Comparison of ENCODE assay signal across 8 cellular contexts in the genomic region with DNA sequence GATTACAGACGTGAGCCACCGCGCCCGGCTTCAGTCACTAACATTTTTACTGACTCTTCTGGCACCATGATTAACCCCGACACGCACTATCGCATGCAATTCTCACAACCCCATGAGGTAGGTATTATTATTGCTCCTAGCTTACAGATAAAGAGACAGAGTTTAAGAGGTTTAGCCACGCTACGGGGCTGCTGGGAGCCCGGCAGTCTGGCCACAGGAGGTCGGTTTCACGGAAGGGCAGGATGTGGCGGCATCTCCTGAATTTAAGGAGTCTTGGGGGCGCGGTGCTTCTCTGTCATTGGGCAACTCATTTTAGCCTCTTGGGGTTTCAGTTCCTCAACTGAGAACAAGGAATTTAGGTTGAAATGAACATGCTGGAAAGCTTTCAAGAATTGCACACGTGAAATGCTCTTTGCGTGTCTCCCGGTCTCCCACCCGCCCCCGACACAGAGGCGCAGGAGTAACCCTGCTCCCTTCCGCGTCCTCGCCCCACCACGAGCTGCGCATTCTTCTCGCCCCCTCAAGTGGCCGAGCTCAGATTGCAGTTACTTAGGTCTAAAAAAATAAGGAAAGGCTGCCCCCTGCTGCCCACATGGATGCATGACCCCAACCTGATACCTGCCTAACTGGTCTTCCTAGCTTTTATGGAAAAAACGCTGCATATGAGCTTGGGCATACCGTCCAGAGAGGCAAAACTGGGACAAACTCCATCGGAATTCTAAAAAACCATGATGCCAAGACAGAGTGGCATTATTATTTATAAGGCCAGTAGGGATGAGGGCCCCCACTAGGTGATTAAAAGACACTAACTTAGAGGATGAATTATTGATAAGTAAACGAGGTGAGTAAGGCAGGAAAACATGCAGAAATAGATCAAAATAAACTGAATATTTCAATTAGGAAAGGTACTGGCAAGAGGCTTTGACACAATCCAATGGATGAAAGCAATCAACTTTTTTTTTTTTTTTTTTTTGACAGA. TPM values are rescaled to one million over a fixed set of nuclear protein-coding genes. Genes with fewer than 3 reads are reported as not detected.
DNase-seq lines count a peak whose midpoint lies in the region; ATAC-seq and TF ChIP-seq lines count a peak whose summit lies in the region.

No MANE protein-coding gene starts in this region.

- no peaks in the 10 kb centered on the region for H3K9me3 ChIP-seq in IMR-90 (ENCODE audit: control insufficient read depth, insufficient read depth, low read length)
- no peaks in the 10 kb centered on the region for H3K9me3 ChIP-seq in OCI-LY1 (ENCODE audit: low read length)
- no peaks in the 10 kb centered on the region for H3K9me3 ChIP-seq in mucosa of rectum (ENCODE audit: control insufficient read depth in 2 of 2, low read length in 2 of 2)
- no peaks in the 10 kb centered on the region for H3K9me3 ChIP-seq in stomach

- dilution Hi-C loops in IMR-90 (cut with HindIII; ENCODE audit: low sequenced_read_pairs, unreplicated experiment), result loop anchor here (25.0 kb wide), 1 partner anchor 271 kb away; no protein-coding TSS in a partner anchor

- H3K79me2 ChIP-seq in OCI-LY1 (ENCODE audit: insufficient read depth, low read length), result no peaks in the 10 kb centered on the region

- no peaks in the 10 kb centered on the region for H3K9me1 ChIP-seq in IMR-90 (ENCODE audit: insufficient read depth, low read length)

- no peaks in the 10 kb centered on the region for H3K79me1 ChIP-seq in IMR-90 (ENCODE audit: low read depth in 1 of 2, low read length in 2 of 2)

- H3K36me3 ChIP-seq in IMR-90 (ENCODE audit: control insufficient read depth, insufficient read depth, low read length) (no peaks in the 10 kb centered on the region), OCI-LY1 (ENCODE audit: insufficient read depth, low read length) (no peaks in the 10 kb centered on the region), mucosa of rectum (ENCODE audit: control insufficient read depth in 2 of 2, insufficient read depth in 2 of 2, low read length in 2 of 2) (no peaks in the 10 kb centered on the region), stomach (no peaks in the 10 kb centered on the region)

- no peak overlapping the region for H2BK15ac ChIP-seq in IMR-90 (ENCODE audit: low read depth, low read length)

- BruUV-seq in IMR-90 (replicated peaks; lab: Mats Ljungman, UMichigan), result no TSS peak

- TF ChIP-seq EP300 in stomach (IDR thresholded peaks at IDR 0.05), result no peak

- H2AFZ ChIP-seq in IMR-90 (replicated peaks; ENCODE audit: low read length, poor library complexity) (peak overlapping the region; percentile 92), OCI-LY1 (ENCODE audit: low read length) (peak overlapping the region; percentile 93; the same call in 1 of the 2 replicates)

- no peak overlapping the region for H4K5ac ChIP-seq in IMR-90 (ENCODE audit: low read depth, low read length)

- in situ Hi-C loops in IMR-90 (cut with MboI; ENCODE audit: low sequenced_read_pairs), result loop anchor here (5.0 to 10.0 kb wide), 2 partner anchors 178 to 246 kb away; no protein-coding TSS in a partner anchor

- ATAC-seq in GM21737 (IDR thresholded peaks at IDR 0.05; ENCODE audit: unreplicated experiment) (peak; percentile 94), IMR-90 (ENCODE audit: low read depth) (peak; percentile 98)

- no peaks in the 10 kb centered on the region for H4K20me1 ChIP-seq in IMR-90 (ENCODE audit: insufficient read depth, low read length)
- H4K20me1 ChIP-seq in OCI-LY1 (ENCODE audit: insufficient read depth, low read length), result no peaks in the 10 kb centered on the region

- CTCF ChIA-PET in IMR-90 (lab: Yijun Ruan, JAX), result interaction anchor here (0.5 to 4.1 kb wide), 36 partner anchors 9 to 1295 kb away, joined by 3 to 72 read pairs (median 4); no protein-coding TSS in a partner anchor

- no peak overlapping the region for H3K14ac ChIP-seq in IMR-90 (replicated peaks; ENCODE audit: low read depth, low read length)

- H2BK120ac ChIP-seq in IMR-90 (ENCODE audit: low read depth, low read length), result no peak overlapping the region

- H4K8ac ChIP-seq in IMR-90 (ENCODE audit: low read depth in 2 of 2, low read length in 2 of 2), result peak overlapping the region in 1 of 2 experiments; percentile 30; a peak in 1 of 4 replicates

- peak; percentile 95 for TF ChIP-seq RAD21 in IMR-90 (IDR thresholded peaks at IDR 0.05; ENCODE audit: low read length)

- no peak overlapping the region for H4K91ac ChIP-seq in IMR-90 (ENCODE audit: insufficient read depth, low read depth, low read length)

- H2AK5ac ChIP-seq in IMR-90 (ENCODE audit: low read depth, low read length), result no peak overlapping the region

- H3K4me1 ChIP-seq in IMR-90 (ENCODE audit: control insufficient read depth, insufficient read depth, low read length) (no peaks in the 10 kb centered on the region), OCI-LY1 (ENCODE audit: insufficient read depth, low read length, severe bottlenecking) (peaks cover 43% of the 10 kb centered on the region), mucosa of rectum (ENCODE audit: control insufficient read depth in 2 of 2, insufficient read depth in 2 of 2, low read length in 2 of 2) (no peaks in the 10 kb centered on the region), stomach (peaks cover 0 to 9% (median 5%) of the 10 kb centered on the region in 4 donors)

- H3K56ac ChIP-seq in IMR-90 (ENCODE audit: extremely low read depth, insufficient read depth, low read length), result no peak overlapping the region

- no peak overlapping the region for H3K23ac ChIP-seq in IMR-90 (ENCODE audit: low read depth, low read length)

- peak overlapping the region; percentile 33 for H2AK9ac ChIP-seq in IMR-90 (replicated peaks; ENCODE audit: low read depth, low read length, poor library complexity)

- H3K4me3 ChIP-seq in IMR-90 (ENCODE audit: insufficient read depth, low read depth, low read length), result peak overlapping the region; percentile 40
- H3K4me3 ChIP-seq in OCI-LY1 (ENCODE audit: low read depth, low read length, poor library complexity, severe bottlenecking), result peak overlapping the region; percentile 56
- peak overlapping the region; percentile 1 to 53 for H3K4me3 ChIP-seq in mucosa of rectum (ENCODE audit: low read length in 2 of 2)
- H3K4me3 ChIP-seq in stomach, result peak overlapping the region; percentile 29 to 38 (median 32)

- TF ChIP-seq CTCF in IMR-90 (conservative IDR thresholded peaks at IDR 0.05; ENCODE audit: low read depth, low read length), result peak; percentile 100
- TF ChIP-seq CTCF in OCI-LY1 (IDR thresholded peaks at IDR 0.05; ENCODE audit: low read length), result peak; percentile 100
- peak in 5 of 7 experiments; percentile 77 to 92 (median 85) for TF ChIP-seq CTCF in stomach (IDR thresholded peaks at IDR 0.05)

- no peak overlapping the region for H2BK5ac ChIP-seq in IMR-90 (ENCODE audit: low read depth, low read length, poor library complexity, severe bottlenecking)

- H3K27ac ChIP-seq in IMR-90 (ENCODE audit: insufficient read depth, low read length), result no peak overlapping the region
- no peak overlapping the region for H3K27ac ChIP-seq in OCI-LY1 (ENCODE audit: low read depth, low read length, poor library complexity, severe bottlenecking)
- H3K27ac ChIP-seq in mucosa of rectum (ENCODE audit: low read depth in 2 of 2, low read length in 2 of 2), result no peak overlapping the region
- H3K27ac ChIP-seq in stomach, result no peak overlapping the region

- peak; percentile 97 for DNase-seq in Daoy (ENCODE audit: low read depth)
- DNase-seq in IMR-90, result peak; percentile 89
- DNase-seq in activated T-cell treated with anti-CD3 and anti-CD28 coated beads for 48 hours (ENCODE audit: low read depth), result peak; percentile 58
- DNase-seq in erythroblast (lab: John Stamatoyannopoulos, UW), result peak; percentile 90 to 92
- DNase-seq in stomach, result peak; percentile 88

- peaks cover 11% of the 10 kb centered on the region for H3K27me3 ChIP-seq in IMR-90 (ENCODE audit: control insufficient read depth, insufficient read depth, low read length)
- H3K27me3 ChIP-seq in OCI-LY1 (ENCODE audit: insufficient read depth, low read length), result peaks cover 7% of the 10 kb centered on the region; the same call in 1 of the 2 replicates
- no peaks in the 10 kb centered on the region for H3K27me3 ChIP-seq in mucosa of rectum (ENCODE audit: control insufficient read depth in 2 of 2, insufficient read depth in 2 of 2, low read length in 2 of 2)
- peaks cover 0 to 48% (median 6%) of the 10 kb centered on the region in 3 donors for H3K27me3 ChIP-seq in stomach

- no peaks in the 10 kb centered on the region for H3F3A ChIP-seq in OCI-LY1 (ENCODE audit: insufficient read depth, low read length)

- intact Hi-C loops in IMR-90 (cut with micrococcal nuclease), result loop anchor here (1.0 to 5.0 kb wide), 7 partner anchors 151 to 426 kb away; no protein-coding TSS in a partner anchor
- intact Hi-C loops in stomach (cut with DNase I; ENCODE audit: low total_unique reads), result loop anchor here (10.0 kb wide), 1 partner anchor 148 kb away; no protein-coding TSS in a partner anchor

- 7% methylated on average over 18 of the region's 32 CpGs; no CpG with 5 or more reads in 1 of the 2 experiments for WGBS in IMR-90 (ENCODE audit: extremely low coverage in 2 of 2, insufficient read length in 1 of 2), 2 experiments
- 9 to 17% (median 11%) methylated on average over 32 of the region's 32 CpGs for WGBS in stomach, 5 donors

- POLR2A ChIA-PET in IMR-90 (lab: Charles Lee; ENCODE audit: unreplicated experiment), result interaction anchor here (1.1 kb wide), 1 partner anchor 247 kb away, joined by 5 read pairs; no protein-coding TSS in a partner anchor

- H3K9me2 ChIP-seq in OCI-LY1 (ENCODE audit: low read depth, low read length), result no peaks in the 10 kb centered on the region

- H3K9ac ChIP-seq in IMR-90 (ENCODE audit: low read depth, low read length), result no peak overlapping the region
- H3K9ac ChIP-seq in OCI-LY1 (ENCODE audit: low read length), result peak overlapping the region; percentile 51; the same call in 1 of the 2 replicates
- H3K9ac ChIP-seq in mucosa of rectum (ENCODE audit: low read depth in 1 of 2, low read length in 2 of 2), result no peak overlapping the region

- H3K18ac ChIP-seq in IMR-90 (ENCODE audit: low read depth, low read length), result no peak overlapping the region

- H3K4me2 ChIP-seq in IMR-90 (ENCODE audit: low read depth, low read length), result peak overlapping the region; percentile 80
- peak overlapping the region; percentile 79 for H3K4me2 ChIP-seq in OCI-LY1 (ENCODE audit: low read length)

- no peak overlapping the region for H2BK20ac ChIP-seq in IMR-90 (ENCODE audit: low read depth, low read length)

- H3K4ac ChIP-seq in IMR-90 (ENCODE audit: low read depth, low read length), result no peak overlapping the region

- no peak for TF ChIP-seq POLR2A in IMR-90 (IDR thresholded peaks at IDR 0.05; ENCODE audit: low read depth, low read length)
- TF ChIP-seq POLR2A in erythroblast (IDR thresholded peaks at IDR 0.05; ENCODE audit: low read length), result no peak
- no peak for TF ChIP-seq POLR2A in stomach (IDR thresholded peaks at IDR 0.05)

RNA-seq across cellular contexts. Expression of a gene that starts 12.4 kb away (rescaled TPM):
- total RNA-seq in Daoy (2014; rRNA removed; shearing (Covaris generic)), result not detected in 2 replicates
- total RNA-seq in IMR-90 (2012; rRNA removed) (not detected in 2 replicates), stomach (10 to 100 TPM in 1 of 5 donors, 1 to 10 TPM in 1, not detected in 3; 1.3 to 86.1 TPM)
- polyA plus RNA-seq in IMR-90 (2012; rRNA removed) (not detected in 2 replicates), stomach (10 to 100 TPM; 51.4 to 69.4 (median 59.1) TPM)
- polyA plus RNA-seq in IMR-90 (2012; cell fraction: cytosol; rRNA removed), result not detected in 2 replicates
- not detected in 2 replicates for polyA plus RNA-seq in IMR-90 (2012; cell fraction: nucleus; rRNA removed; ENCODE audit: low replicate concordance)

RNA-seq across cellular contexts. Expression of a gene that starts 33.9 kb away (rescaled TPM):
- total RNA-seq in Daoy (2014; rRNA removed; shearing (Covaris generic)), result not detected in 2 replicates
- total RNA-seq in IMR-90 (2012; rRNA removed) (not detected in 2 replicates), stomach (10 to 100 TPM in 1 of 5 donors, 1 to 10 TPM in 1, not detected in 3; 10.0 to 20.4 TPM)
- polyA plus RNA-seq in IMR-90 (2012; rRNA removed) (not detected in 2 replicates), stomach (100 to 1,000 TPM in 2 of 3 donors, 10 to 100 TPM in 1; 61.0 to 233 (median 196) TPM)
- not detected in 2 replicates for polyA plus RNA-seq in IMR-90 (2012; cell fraction: cytosol; rRNA removed)
- polyA plus RNA-seq in IMR-90 (2012; cell fraction: nucleus; rRNA removed; ENCODE audit: low replicate concordance), result not detected in 2 replicates
